Comparison of ENCODE assay signal across 2 cellular contexts in genomic region chr2:240832816-240833497, GRCh38.
TF ChIP-seq lines count a peak whose summit lies in the region.

No MANE protein-coding gene starts in this region.

TF ChIP-seq in A549, 52 proteins besides CTCF, POLR2A, EP300 and RAD21 (continued from another document):
- TF ChIP-seq ELK1 (IDR thresholded peaks at IDR 0.05; ENCODE audit: low read depth, low read length), result no peak
- no peak for TF ChIP-seq FOXS1 (CRISPR knock-in tag; IDR thresholded peaks at IDR 0.05)
- TF ChIP-seq HOXB5 (CRISPR knock-in tag; IDR thresholded peaks at IDR 0.05), result no peak
- no peak for TF ChIP-seq FOSL2 (IDR thresholded peaks at IDR 0.05)
- TF ChIP-seq FOSL2 (CRISPR knock-in tag; IDR thresholded peaks at IDR 0.05), result no peak
- no peak for TF ChIP-seq ZFP36 (IDR thresholded peaks at IDR 0.05; ENCODE audit: borderline replicate concordance, partially characterized antibody)
- TF ChIP-seq HDAC2 (IDR thresholded peaks at IDR 0.05), result no peak
- no peak for TF ChIP-seq POLR2AphosphoS2 (conservative IDR thresholded peaks at IDR 0.05; ENCODE audit: low read length)
- no peak for TF ChIP-seq CBX8 (IDR thresholded peaks at IDR 0.05)
- no peak for TF ChIP-seq GATA3 (IDR thresholded peaks at IDR 0.05; ENCODE audit: borderline replicate concordance)

TF ChIP-seq in GM23338, 12 proteins besides CTCF, POLR2A, EP300 and RAD21 (continued from another document):
- TF ChIP-seq ZNF462 (CRISPR knock-in tag; IDR thresholded peaks at IDR 0.05) (no peak), ETS1 (IDR thresholded peaks at IDR 0.05) (no peak), REST (IDR thresholded peaks at IDR 0.05; ENCODE audit: unreplicated experiment) (no peak), POLR2AphosphoS5 (IDR thresholded peaks at IDR 0.05; ENCODE audit: low read depth) (no peak)
TF ChIP-seq in GM23338: peak in this region for 0.
